Comparison of ENCODE assay signal across 23 cellular contexts in the genomic region with DNA sequence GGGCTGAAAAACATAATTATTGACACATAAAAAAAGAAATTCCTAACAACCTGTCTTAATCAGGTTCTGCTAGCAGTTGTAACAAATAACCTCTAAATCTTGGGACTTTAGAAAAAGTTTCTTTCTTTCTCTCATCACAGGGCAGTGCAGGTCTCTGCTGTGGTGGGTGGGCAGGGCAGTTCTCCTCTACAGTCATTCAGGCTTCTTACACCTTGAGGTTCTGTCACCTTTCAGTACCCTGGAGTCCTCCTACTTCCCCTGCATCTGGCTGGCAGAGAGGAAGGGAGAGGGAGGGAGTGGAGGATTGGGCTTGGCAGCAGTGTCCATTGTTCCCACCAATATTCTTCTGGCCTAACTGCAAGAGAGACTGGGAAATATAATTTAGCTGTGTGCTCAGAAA.
"Had no signal": no experiment of that assay in that cellular context is flagged by ENCODE, and none has a peak within 500 bp of the region (broad histone marks: within the 10 kb centered on the region; RNA-seq: fewer than 3 reads in every experiment).

No MANE protein-coding gene starts in this region.

- H3K4me3 Mint-ChIP-seq: activated CD8-positive, alpha-beta T cell treated with anti-CD3 and anti-CD28 coated beads, Interleukin-2, amount 10 ng/mL, durations not matched to agents 7 days and 5 days; activated naive CD8-positive, alpha-beta T cell; activated T-cell treated with anti-CD3 and anti-CD28 coated beads, Interleukin-2, amount 50 U/mL, for 4 hours; T-helper 1 cell treated with Interleukin-12 subunit alpha and Interleukin-12 subunit beta and Interleukin-4 antibody, amounts not matched to agents 30 μg/mL and 1 μg/mL, for 36 hours had no signal

- H3K27ac ChIP-seq: adrenal gland, KMS-11, SJSA1 had no signal

- H3K36me3 ChIP-seq: adrenal gland, SJSA1 had no signal

- ATAC-seq: activated CD8-positive, alpha-beta T cell treated with anti-CD3 and anti-CD28 coated beads, Interleukin-2, amount 10 ng/mL, durations not matched to agents 7 days and 5 days; activated T-cell treated with anti-CD3 and anti-CD28 coated beads, Interleukin-2, amount 50 U/mL, for 4 hours had no signal

- DNase-seq: activated CD4-positive, alpha-beta T cell treated with anti-CD3 and anti-CD28 coated beads for 48 hours; activated CD4-positive, alpha-beta T cell treated with anti-CD3 and anti-CD28 coated beads, Interleukin-2, amount 50 U/mL, for 4 hours; activated CD4-positive, CD25-positive, alpha-beta regulatory T cell treated with anti-CD3 and anti-CD28 coated beads, Interleukin-2, amount 50 U/mL, for 72 hours; activated CD8-positive, alpha-beta T cell treated with anti-CD3 and anti-CD28 coated beads, Interleukin-2, amount 10 ng/mL, durations not matched to agents 7 days and 5 days; activated effector memory CD4-positive, alpha-beta T cell treated with anti-CD3 and anti-CD28 coated beads, Interleukin-2, amount 50 U/mL, for 16 hours; activated naive CD4-positive, alpha-beta T cell treated with Interleukin-2 at 50 U/mL for 16 hours; activated T-cell treated with anti-CD3 and anti-CD28 coated beads, Interleukin-2, amount 50 U/mL, for 4 hours; adrenal gland; anterior cingulate cortex; MM.1S; NCI-H1105; NCI-H1436; NCI-H1694 treated with DMSO at 0.1 percent for 48 hours; NCI-H2029 treated with DMSO at 0.1 percent for 48 hours; NCI-H345; NCI-H510A; NCI-H526 treated with DMSO at 0.1 percent for 48 hours; NCI-H82; SHP77 had no signal

- H3K27me3 Mint-ChIP-seq: activated naive CD8-positive, alpha-beta T cell had no signal

- H3K27me3 ChIP-seq: adrenal gland, SJSA1 had no signal

- H3K4me2 ChIP-seq: KMS-11 had no signal

- H3K9me3 ChIP-seq: adrenal gland, SJSA1 had no signal

- H3K27ac Mint-ChIP-seq: activated CD8-positive, alpha-beta T cell treated with anti-CD3 and anti-CD28 coated beads, Interleukin-2, amount 10 ng/mL, durations not matched to agents 7 days and 5 days; activated naive CD8-positive, alpha-beta T cell; T-helper 1 cell treated with Interleukin-12 subunit alpha and Interleukin-12 subunit beta and Interleukin-4 antibody, amounts not matched to agents 30 μg/mL and 1 μg/mL, for 36 hours had no signal

- H3K4me3 ChIP-seq: adrenal gland, SJSA1 had no signal

- H3K9ac ChIP-seq: KMS-11 had no signal
